9 cellular contexts compared by ENCODE assay signal in genomic region chr7:150800576-150801241, GRCh38. TPM values are rescaled to one million over a fixed set of nuclear protein-coding genes. Genes with fewer than 3 reads are reported as not detected.
A peak's percentile ranks its signal among the peaks of the same experiment; 100 is the strongest.
DNase-seq lines count a peak whose midpoint lies in the region; ATAC-seq, FAIRE-seq and TF ChIP-seq lines count a peak whose summit lies in the region.
"Had no signal": no experiment of that assay in that cellular context is flagged by ENCODE, and none has a peak within 500 bp of the region (broad histone marks: within the 10 kb centered on the region; RNA-seq: fewer than 3 reads in every experiment).

TMEM176A (plus strand) TSS chr7:150800769; CDS start chr7:150801551, 782 bp downstream.

- no peaks in the 10 kb centered on the region for H3K4me1 ChIP-seq in ascending aorta

- no peak for TF ChIP-seq CTCF in ascending aorta (IDR thresholded peaks at IDR 0.05)

- H3K9me3 ChIP-seq in ascending aorta, result peaks cover 0 to 2% of the 10 kb centered on the region in 2 donors

- H3K36me3 ChIP-seq in ascending aorta, result no peaks in the 10 kb centered on the region

- ATAC-seq in left colon, result peak; percentile 54

- peaks cover 10% of the 10 kb centered on the region for H3K27me3 ChIP-seq in ascending aorta

- no peak for FAIRE-seq in HTR-8/SVneo (lab: Jason Lieb, UNC)

- intact Hi-C loops in ascending aorta (cut with DNase I) (no loop called here), left colon (cut with DNase I, micrococcal nuclease) (no loop called here)

- peak within 1 kb of the TSS; percentile 50 to 63 for H3K4me3 ChIP-seq in ascending aorta

- peak within 1 kb of the TSS in 1 of 2 donors; percentile 28 for H3K27ac ChIP-seq in ascending aorta
- H3K27ac ChIP-seq: KMS-11 had no signal

- DNase-seq in NCI-H1105 treated with DMSO at 0.1 percent for 48 hours (lab: John Stamatoyannopoulos, UW), result peak; percentile 2
- no peak for DNase-seq in ascending aorta (ENCODE audit: low spot score in 2 of 2)
- DNase-seq in left colon, result peak; percentile 62 to 65
- DNase-seq in stimulated activated CD4-positive, alpha-beta T cell treated with anti-CD3 and anti-CD28 coated beads, Interleukin-4, amount 100 ng/mL, for 1 hour, result peak; percentile 15
- DNase-seq in NCI-H524 treated with DMSO at 0.1 percent for 48 hours (lab: John Stamatoyannopoulos, UW), result no peak
- DNase-seq in HTR-8/SVneo (ENCODE audit: insufficient read length, low spot score), result no peak
- no peak for DNase-seq in glomerular visceral epithelial cell (ENCODE audit: extremely low spot score)
- DNase-seq in activated gamma-delta T cell treated with Interleukin-2 at 50 U/mL for 16 hours, result no peak

RNA-seq across cellular contexts. Expression of gene TMEM176A, which starts in this region (rescaled TPM):
- total RNA-seq in ascending aorta (31.5 TPM), left colon (100 to 1,000 TPM; 118 to 275 TPM)

Comparison
In these comparisons a context has a peak if more than half of its experiments do, and no peak if none do; other contexts are left out.
1. DNase-seq: peak in NCI-H1105 treated with DMSO at 0.1 percent for 48 hours (single experiment), left colon (2 of 2) and stimulated activated CD4-positive, alpha-beta T cell treated with anti-CD3 and anti-CD28 coated beads, Interleukin-4, amount 100 ng/mL, for 1 hour (single experiment); none in ascending aorta (0 of 2), NCI-H524 treated with DMSO at 0.1 percent for 48 hours (single experiment), HTR-8/SVneo (single experiment), glomerular visceral epithelial cell (single experiment) and activated gamma-delta T cell treated with Interleukin-2 at 50 U/mL for 16 hours (single experiment).